ENCODE assay signal across 10 cellular contexts in genomic region chr12:113403435-113404415, GRCh38. TPM values are rescaled to one million over a fixed set of nuclear protein-coding genes. Genes with fewer than 3 reads are reported as not detected.
DNase-seq lines count a peak whose midpoint lies in the region; ATAC-seq and TF ChIP-seq lines count a peak whose summit lies in the region.
"Had no signal": no experiment of that assay in that cellular context is flagged by ENCODE, and none has a peak within 500 bp of the region (broad histone marks: within the 10 kb centered on the region; RNA-seq: fewer than 3 reads in every experiment).

Gene SDS (minus strand): TSS chr12:113403887. CDS start chr12:113399708, 4,179 bp downstream.

- H3K4me3 ChIP-seq in HL-60 (replicated peaks; ENCODE audit: insufficient read depth, low read length) (no peak within 1 kb of the TSS), fibroblast of villous mesenchyme (ENCODE audit: low read depth, low read length) (no peak within 1 kb of the TSS)

- no peak for ATAC-seq in GM18870 (IDR thresholded peaks at IDR 0.05; ENCODE audit: unreplicated experiment)
- ATAC-seq in HG03432 (IDR thresholded peaks at IDR 0.05; ENCODE audit: unreplicated experiment): no peak
- ATAC-seq in GM19328 (IDR thresholded peaks at IDR 0.05; ENCODE audit: unreplicated experiment): no peak

- no peak for TF ChIP-seq CTCF in HL-60 (IDR thresholded peaks at IDR 0.05; ENCODE audit: insufficient read depth, low read length)
- TF ChIP-seq CTCF in fibroblast of villous mesenchyme (IDR thresholded peaks at IDR 0.05; ENCODE audit: insufficient read depth, low read depth, low read length): no peak

- H3K27me3 ChIP-seq in HL-60 (ENCODE audit: insufficient read depth, poor library complexity, severe bottlenecking): no peaks in the 10 kb centered on the region

- DNase-seq in HL-60 (ENCODE audit: low read depth in 1 of 2, low spot score in 1 of 2): peak; percentile 75 to 76
- DNase-seq in SKM-1 (lab: John Stamatoyannopoulos, UW; ENCODE audit: unreplicated experiment): peak; percentile 23
- peak; percentile 23 for DNase-seq in fibroblast of villous mesenchyme (ENCODE audit: low read depth)
- peak; percentile 63 for DNase-seq in renal cortical epithelial cell (ENCODE audit: low read depth)
- no peak for DNase-seq in DMS53 treated with DMSO at 0.1 percent for 48 hours (lab: John Stamatoyannopoulos, UW; ENCODE audit: unreplicated experiment)
- DNase-seq: activated naive CD4-positive, alpha-beta T cell treated with anti-CD3 and anti-CD28 coated beads, Interleukin-2, amount 10 ng/mL, durations not matched to agents 7 days and 5 days; mesenchymal stem cell had no signal

- peak within 1 kb of the TSS; percentile 25; the same call in 1 of the 2 replicates for H3K27ac ChIP-seq in HL-60 (replicated peaks)

RNA-seq across cellular contexts. Expression of gene SDS, which starts in this region (rescaled TPM):
- total RNA-seq in fibroblast of villous mesenchyme (not detected in 2 replicates), renal cortical epithelial cell (0.25 TPM in 1 of 2 replicates, not detected in the other)

Comparison
In these comparisons a context has a peak if more than half of its experiments do, and no peak if none do; other contexts are left out.
1. Peak in DNase-seq in fibroblast of villous mesenchyme; RNA of the gene not detected or under 1 TPM.
2. Peak in DNase-seq in renal cortical epithelial cell; RNA of the gene not detected or under 1 TPM.